23 cellular contexts compared by ENCODE assay signal in genomic region chr3:118128886-118129285, GRCh38.
A peak's percentile ranks its signal among the peaks of the same experiment; 100 is the strongest.
DNase-seq lines count a peak whose midpoint lies in the region; ATAC-seq and TF ChIP-seq lines count a peak whose summit lies in the region.
"Had no signal": no experiment of that assay in that cellular context is flagged by ENCODE, and none has a peak within 500 bp of the region (broad histone marks: within the 10 kb centered on the region; RNA-seq: fewer than 3 reads in every experiment).

No MANE protein-coding gene starts in this region.

- H2BK15ac ChIP-seq in IMR-90 (ENCODE audit: low read depth, low read length), result no peak overlapping the region

- no peak for TF ChIP-seq POLR2A in IMR-90 (IDR thresholded peaks at IDR 0.05; ENCODE audit: low read depth, low read length)

- no peak overlapping the region for H2BK5ac ChIP-seq in IMR-90 (ENCODE audit: low read depth, low read length, poor library complexity, severe bottlenecking)

- H3K27me3 ChIP-seq in AG04450 (ENCODE audit: control insufficient read depth, insufficient read depth, low read length) (no peaks in the 10 kb centered on the region), IMR-90 (ENCODE audit: control insufficient read depth, insufficient read depth, low read length) (no peaks in the 10 kb centered on the region), adipocyte (replicated peaks; ENCODE audit: control insufficient read depth, insufficient read depth, low read length) (no peaks in the 10 kb centered on the region)
- H3K27me3 ChIP-seq: gastrocnemius medialis had no signal

- H2BK20ac ChIP-seq in IMR-90 (ENCODE audit: low read depth, low read length), result no peak overlapping the region

- H3K9me3 ChIP-seq in AG04450 (ENCODE audit: control insufficient read depth, insufficient read depth, low read length), result no peaks in the 10 kb centered on the region
- no peaks in the 10 kb centered on the region for H3K9me3 ChIP-seq in IMR-90 (ENCODE audit: control insufficient read depth, insufficient read depth, low read length)
- no peaks in the 10 kb centered on the region for H3K9me3 ChIP-seq in adipocyte (ENCODE audit: control insufficient read depth, low read length)
- H3K9me3 ChIP-seq: gastrocnemius medialis, psoas muscle had no signal

- H3K27ac ChIP-seq in AG04450 (ENCODE audit: low read depth, low read length) (no peak overlapping the region), IMR-90 (ENCODE audit: insufficient read depth, low read length) (no peak overlapping the region)
- H3K27ac ChIP-seq: gastrocnemius medialis, KMS-11, psoas muscle had no signal

- no peaks in the 10 kb centered on the region for H3K9me1 ChIP-seq in IMR-90 (ENCODE audit: insufficient read depth, low read length)

- no peak overlapping the region for H4K8ac ChIP-seq in IMR-90 (ENCODE audit: low read depth in 2 of 2, low read length in 2 of 2)

- peak; percentile 67 for ATAC-seq in IMR-90 (ENCODE audit: low read depth)
- ATAC-seq in HG02981 (IDR thresholded peaks at IDR 0.05; ENCODE audit: unreplicated experiment), result no peak
- ATAC-seq in HG03457 (IDR thresholded peaks at IDR 0.05; ENCODE audit: unreplicated experiment), result no peak
- ATAC-seq: activated CD4-positive, CD25-positive, alpha-beta regulatory T cell treated with anti-CD3 and anti-CD28 coated beads, Interleukin-2, amount 50 U/mL, for 24 hours; CD8-positive, alpha-beta T cell; gastrocnemius medialis; left colon; Panc1; psoas muscle had no signal

- no peak overlapping the region for H3K4ac ChIP-seq in IMR-90 (ENCODE audit: low read depth, low read length)

- no peak overlapping the region for H2AFZ ChIP-seq in IMR-90 (replicated peaks; ENCODE audit: low read length, poor library complexity)

- dilution Hi-C loops in IMR-90 (cut with HindIII; ENCODE audit: low sequenced_read_pairs, unreplicated experiment), result no loop called here

- no peaks in the 10 kb centered on the region for H3K79me1 ChIP-seq in IMR-90 (ENCODE audit: low read depth in 1 of 2, low read length in 2 of 2)

- TF ChIP-seq RAD21 in IMR-90 (IDR thresholded peaks at IDR 0.05; ENCODE audit: low read length), result no peak

- in situ Hi-C loops in IMR-90 (cut with MboI; ENCODE audit: low sequenced_read_pairs), result no loop called here

- H2BK120ac ChIP-seq in IMR-90 (ENCODE audit: low read depth, low read length), result no peak overlapping the region

- H3K4me3 ChIP-seq in AG04450 (ENCODE audit: low read depth, low read length) (no peak overlapping the region), IMR-90 (ENCODE audit: insufficient read depth, low read depth, low read length) (no peak overlapping the region), adipocyte (ENCODE audit: low read length) (no peak overlapping the region)
- H3K4me3 ChIP-seq: gastrocnemius medialis, psoas muscle had no signal

- intact Hi-C loops in IMR-90 (cut with micrococcal nuclease) (no loop called here), head of caudate nucleus (cut with DNase I) (no loop called here)

- H4K91ac ChIP-seq in IMR-90 (ENCODE audit: insufficient read depth, low read depth, low read length), result no peak overlapping the region

- H4K20me1 ChIP-seq in IMR-90 (ENCODE audit: insufficient read depth, low read length), result no peaks in the 10 kb centered on the region

- BruUV-seq in IMR-90 (replicated peaks; lab: Mats Ljungman, UMichigan), result no TSS peak

- no peak overlapping the region for H4K5ac ChIP-seq in IMR-90 (ENCODE audit: low read depth, low read length)

- TF ChIP-seq CTCF in AG04450 (IDR thresholded peaks at IDR 0.05; ENCODE audit: low read depth, low read length) (no peak), IMR-90 (conservative IDR thresholded peaks at IDR 0.05; ENCODE audit: low read depth, low read length) (no peak)

- no peak overlapping the region for H3K18ac ChIP-seq in IMR-90 (ENCODE audit: low read depth, low read length)

- no peaks in the 10 kb centered on the region for H3K36me3 ChIP-seq in IMR-90 (ENCODE audit: control insufficient read depth, insufficient read depth, low read length)
- no peaks in the 10 kb centered on the region for H3K36me3 ChIP-seq in adipocyte (ENCODE audit: control insufficient read depth, insufficient read depth, low read length, severe bottlenecking)
- H3K36me3 ChIP-seq: gastrocnemius medialis had no signal

- no peak overlapping the region for H3K14ac ChIP-seq in IMR-90 (replicated peaks; ENCODE audit: low read depth, low read length)

- CTCF ChIA-PET in AG04450 (lab: Charles Lee), result interaction anchor here (0.8 kb wide), 1 partner anchor 1358 kb away, joined by 3 read pairs; no protein-coding TSS in a partner anchor
- CTCF ChIA-PET in IMR-90 (lab: Yijun Ruan, JAX), result no interaction called here

- no peak overlapping the region for H3K23ac ChIP-seq in IMR-90 (ENCODE audit: low read depth, low read length)

- H3K9ac ChIP-seq in IMR-90 (ENCODE audit: low read depth, low read length) (no peak overlapping the region), adipocyte (ENCODE audit: low read length) (no peak overlapping the region)
- H3K9ac ChIP-seq: KMS-11 had no signal

- DNase-seq in AG04450 (ENCODE audit: low read depth, low spot score) (peak; percentile 38), IMR-90 (peak; percentile 86), adipocyte (ENCODE audit: low read depth) (peak; percentile 50), fibroblast of the conjunctiva (ENCODE audit: low read depth) (peak; percentile 1), head of caudate nucleus (no peak), AG08395 (ENCODE audit: low spot score) (no peak)
- DNase-seq: ACHN; activated T-cell treated with anti-CD3 and anti-CD28 coated beads, Interleukin-2, amount 50 U/mL, for 48 hours; CD8-positive, alpha-beta T cell; cortex of kidney; DMS79; gastrocnemius medialis; left colon; NCI-H1092; NCI-H2107; NCI-H774; psoas muscle; substantia nigra had no signal

- H3K4me1 ChIP-seq in IMR-90 (ENCODE audit: control insufficient read depth, insufficient read depth, low read length) (no peaks in the 10 kb centered on the region), adipocyte (ENCODE audit: control insufficient read depth, insufficient read depth, low read length) (no peaks in the 10 kb centered on the region)
- H3K4me1 ChIP-seq: gastrocnemius medialis, psoas muscle had no signal

- WGBS in IMR-90 (ENCODE audit: extremely low coverage in 2 of 2, insufficient read length in 1 of 2), 2 experiments, result no CpG with 5 or more reads among the region's 1 CpG

- H3K56ac ChIP-seq in IMR-90 (ENCODE audit: extremely low read depth, insufficient read depth, low read length), result no peak overlapping the region

- no peak overlapping the region for H2AK9ac ChIP-seq in IMR-90 (replicated peaks; ENCODE audit: low read depth, low read length, poor library complexity)

- H2AK5ac ChIP-seq in IMR-90 (ENCODE audit: low read depth, low read length), result no peak overlapping the region

- POLR2A ChIA-PET in AG04450 (lab: Yijun Ruan, JAX), result no interaction called here
- POLR2A ChIA-PET in IMR-90 (lab: Charles Lee; ENCODE audit: unreplicated experiment), result no interaction called here

- no peak overlapping the region for H3K4me2 ChIP-seq in IMR-90 (ENCODE audit: low read depth, low read length)
- H3K4me2 ChIP-seq: KMS-11 had no signal

TF ChIP-seq in IMR-90, 13 proteins besides CTCF, POLR2A, EP300 and RAD21:
- TF ChIP-seq MAZ (IDR thresholded peaks at IDR 0.05; ENCODE audit: borderline replicate concordance, low read depth, low read length) (no peak), CEBPB (IDR thresholded peaks at IDR 0.05; ENCODE audit: low read depth, low read length) (peak; percentile 33; the same call in 1 of the 2 replicates)

Comparison
In these comparisons a context has a peak if more than half of its experiments do, and no peak if none do; other contexts are left out.
1. DNase-seq: peak in AG04450 (single experiment), IMR-90 (single experiment), adipocyte (single experiment) and fibroblast of the conjunctiva (single experiment); none in head of caudate nucleus (0 of 42) and AG08395 (single experiment).